Comparison of ENCODE assay signal across 8 cellular contexts in genomic region chr1:234863596-234863995, GRCh38.
A peak's percentile ranks its signal among the peaks of the same experiment; 100 is the strongest.
DNase-seq lines count a peak whose midpoint lies in the region; ATAC-seq and TF ChIP-seq lines count a peak whose summit lies in the region.

No MANE protein-coding gene starts in this region.

- CTCF ChIA-PET in GM10248 (lab: Yijun Ruan, JAX): interaction anchor here (0.9 to 1.5 kb wide), 4 partner anchors 17 to 187 kb away, joined by 3 to 4 read pairs (median 3); no protein-coding TSS in a partner anchor

- H3K4me3 ChIP-seq in brain microvascular endothelial cell (ENCODE audit: low read depth, low read length) (no peak overlapping the region), right cardiac atrium (ENCODE audit: low read length) (no peak overlapping the region), stomach (no peak overlapping the region), H7 (ENCODE audit: insufficient read depth, low read depth, low read length) (no peak overlapping the region)

- no peak for TF ChIP-seq CTCF in brain microvascular endothelial cell (IDR thresholded peaks at IDR 0.05; ENCODE audit: low read depth, low read length, missing control alignments)
- no peak for TF ChIP-seq CTCF in stomach (IDR thresholded peaks at IDR 0.05)
- no peak for TF ChIP-seq CTCF in GM10248 (IDR thresholded peaks at IDR 0.05; ENCODE audit: control extremely low read depth, extremely low read depth, low read depth, missing control alignments)

- intact Hi-C loops in right cardiac atrium (cut with DNase I): loop anchor here in 1 of 4 donors (10.0 kb wide), 2 partner anchors 111 to 211 kb away; no protein-coding TSS in a partner anchor
- intact Hi-C loops in stomach (cut with DNase I; ENCODE audit: low total_unique reads): no loop called here

- H3K27me3 ChIP-seq in brain microvascular endothelial cell (replicated peaks) (no peaks in the 10 kb centered on the region), right cardiac atrium (ENCODE audit: control insufficient read depth, insufficient read depth) (no peaks in the 10 kb centered on the region), stomach (no peaks in the 10 kb centered on the region), H7 (ENCODE audit: control insufficient read depth, insufficient read depth, low read length) (no peaks in the 10 kb centered on the region)

- H3K27ac ChIP-seq in brain microvascular endothelial cell: no peak overlapping the region
- H3K27ac ChIP-seq in right cardiac atrium (ENCODE audit: low read length): peak overlapping the region; percentile 81
- peak overlapping the region; percentile 12 to 79 (median 73) for H3K27ac ChIP-seq in stomach

- no peak for TF ChIP-seq POLR2A in stomach (IDR thresholded peaks at IDR 0.05)

- POLR2A ChIA-PET in GM10248 (lab: Yijun Ruan, JAX): interaction anchor here (1.1 kb wide), 1 partner anchor 263 kb away, joined by 3 read pairs; no protein-coding TSS in a partner anchor

- 67% methylated on average over 6 of the region's 6 CpGs for WGBS in right cardiac atrium
- WGBS in stomach, 5 donors: 83 to 90% (median 85%) methylated on average over 6 of the region's 6 CpGs

- H3K9me3 ChIP-seq in right cardiac atrium (ENCODE audit: control insufficient read depth, low read length): no peaks in the 10 kb centered on the region
- peaks cover 0 to 6% (median 0%) of the 10 kb centered on the region in 4 donors for H3K9me3 ChIP-seq in stomach

- TF ChIP-seq EP300 in stomach (IDR thresholded peaks at IDR 0.05): no peak

- ATAC-seq in right cardiac atrium (peak; percentile 32 to 51), HG03354 (IDR thresholded peaks at IDR 0.05; ENCODE audit: poor library complexity, severe bottlenecking, unreplicated experiment) (no peak), GM18867 (IDR thresholded peaks at IDR 0.05; ENCODE audit: unreplicated experiment) (no peak)

- no peaks in the 10 kb centered on the region for H3K36me3 ChIP-seq in brain microvascular endothelial cell (replicated peaks)
- no peaks in the 10 kb centered on the region for H3K36me3 ChIP-seq in stomach
- no peaks in the 10 kb centered on the region for H3K36me3 ChIP-seq in H7 (replicated peaks; ENCODE audit: control insufficient read depth, insufficient read depth, low read length)

- H3K4me1 ChIP-seq in right cardiac atrium (ENCODE audit: control insufficient read depth, insufficient read depth, low read length): peaks cover 19% of the 10 kb centered on the region
- H3K4me1 ChIP-seq in stomach: peaks cover 13 to 51% (median 39%) of the 10 kb centered on the region in 4 donors

- in situ Hi-C loops in brain microvascular endothelial cell (cut with HindIII; ENCODE audit: low pct_ligation_motif_present, low sequenced_read_pairs): no loop called here

- DNase-seq in GM04504 (ENCODE audit: low read depth) (peak; percentile 49), brain microvascular endothelial cell (peak; percentile 50), right cardiac atrium (peak in 2 of 3 donors; percentile 30 to 52), stomach (no peak), H7 (no peak), GM10248 (ENCODE audit: extremely low spot score) (no peak)

Comparison
In these comparisons a context has a peak if more than half of its experiments do, and no peak if none do; other contexts are left out.
1. DNase-seq: peak in GM04504 (single experiment), brain microvascular endothelial cell (single experiment) and right cardiac atrium (2 of 3); none in stomach (single experiment), H7 (single experiment) and GM10248 (single experiment).
2. ATAC-seq: peak in right cardiac atrium (2 of 2); none in HG03354 (single experiment) and GM18867 (single experiment).